Comparison of ENCODE assay signal across 9 cellular contexts in genomic region chr2:12008425-12009061, GRCh38.
DNase-seq lines count a peak whose midpoint lies in the region; ATAC-seq, FAIRE-seq and TF ChIP-seq lines count a peak whose summit lies in the region.
"Had no signal": no experiment of that assay in that cellular context is flagged by ENCODE, and none has a peak within 500 bp of the region (broad histone marks: within the 10 kb centered on the region; RNA-seq: fewer than 3 reads in every experiment).

No MANE protein-coding gene starts in this region.

- TF ChIP-seq POLR2A in GM12891 (IDR thresholded peaks at IDR 0.05; ENCODE audit: low read depth, low read length) (no peak), K562 (conservative IDR thresholded peaks at IDR 0.05) (no peak)

- no peaks in the 10 kb centered on the region for H3K27me3 ChIP-seq in K562 (ENCODE audit: control insufficient read depth in 2 of 2, insufficient read depth in 2 of 2, low read length in 2 of 2)
- H3K27me3 ChIP-seq: adrenal gland had no signal

- intact Hi-C loops in K562 (cut with micrococcal nuclease): no loop called here

- no peaks in the 10 kb centered on the region; a peak in 1 of 5 replicates for H3K4me1 ChIP-seq in K562 (replicated peaks in 1 of 2; ENCODE audit: control insufficient read depth in 2 of 2, insufficient read depth in 2 of 2, low read length in 2 of 2)

- 44% methylated on average over 6 of the region's 6 CpGs for WGBS in K562 (ENCODE audit: insufficient coverage, low coverage, missing lambda C conversion rate)

- peak; percentile 81 for ATAC-seq in GM21576 (IDR thresholded peaks at IDR 0.05; ENCODE audit: unreplicated experiment)
- peak; percentile 83 for ATAC-seq in HG03520 (IDR thresholded peaks at IDR 0.05; ENCODE audit: unreplicated experiment)
- no peak; the same call in 2 of the 3 replicates for ATAC-seq in K562

- peak; percentile 73 for FAIRE-seq in GM12891 (lab: Jason Lieb, UNC)
- FAIRE-seq in K562 (lab: Jason Lieb, UNC): no peak

- H3K4me3 ChIP-seq in K562: no peak overlapping the region
- H3K4me3 ChIP-seq: adrenal gland had no signal

- no peaks in the 10 kb centered on the region for H3K9me1 ChIP-seq in K562 (ENCODE audit: control insufficient read depth, insufficient read depth, low read length)

- no peak overlapping the region for H3K9ac ChIP-seq in K562 (ENCODE audit: insufficient read depth in 1 of 2, low read depth in 2 of 2, low read length in 2 of 2)

- BruUV-seq in K562 (replicated peaks; lab: Mats Ljungman, UMichigan): no TSS peak

- TF ChIP-seq RAD21 in K562 (CRISPR knock-in tag; conservative IDR thresholded peaks at IDR 0.05 in 1 of 2, IDR thresholded peaks at IDR 0.05 in 1 of 2): no peak

- DNase-seq in GM12891 (ENCODE audit: insufficient read length, low spot score) (no peak), K562 (ENCODE audit: extremely low read depth in 1 of 4, low spot score in 3 of 4) (no peak), SKM-1 (lab: John Stamatoyannopoulos, UW; ENCODE audit: unreplicated experiment) (no peak), cerebellar nuclear complex (lab: John Stamatoyannopoulos, UW) (no peak), NCI-H345 (lab: John Stamatoyannopoulos, UW) (no peak), NCI-H2171 treated with DMSO at 0.1 percent for 48 hours (lab: John Stamatoyannopoulos, UW) (no peak)
- DNase-seq: adrenal gland had no signal

- POLR2A ChIA-PET in K562 (lab: Yijun Ruan, JAX): no interaction called here

- in situ Hi-C loops in K562 (cut with MboI): no loop called here

- CTCF ChIA-PET in K562 (lab: Yijun Ruan, JAX; ENCODE audit: low intra/inter-chr PET ratio): no interaction called here

- H3K27ac ChIP-seq in K562 (ENCODE audit: extremely low read depth, low read depth, low read length): peak overlapping the region; percentile 24; the same call in 1 of the 3 replicates
- H3K27ac ChIP-seq: adrenal gland had no signal

- no peaks in the 10 kb centered on the region for H3K79me2 ChIP-seq in K562 (ENCODE audit: control insufficient read depth, insufficient read depth, low read length)

- H3K36me3 ChIP-seq in K562 (ENCODE audit: control insufficient read depth, insufficient read depth, low read length): no peaks in the 10 kb centered on the region
- H3K36me3 ChIP-seq: adrenal gland had no signal

- TF ChIP-seq CTCF in K562 (IDR thresholded peaks at IDR 0.05 in 2 of 3, conservative IDR thresholded peaks at IDR 0.05 in 1 of 3; ENCODE audit: insufficient read depth in 2 of 3, low read depth in 1 of 3, low read length in 3 of 3): no peak

- no peaks in the 10 kb centered on the region for H4K20me1 ChIP-seq in K562 (replicated peaks; ENCODE audit: control insufficient read depth, insufficient read depth, low read length)

- H3K4me2 ChIP-seq in K562 (ENCODE audit: insufficient read depth, low read length): no peak overlapping the region

- H2AFZ ChIP-seq in K562 (ENCODE audit: low read depth, low read length): peak overlapping the region; percentile 63

- H3K9me3 ChIP-seq in K562 (replicated peaks; ENCODE audit: control insufficient read depth, insufficient read depth, low read depth, low read length): no peaks in the 10 kb centered on the region
- H3K9me3 ChIP-seq: adrenal gland had no signal

- TF ChIP-seq EP300 in K562 (IDR thresholded peaks at IDR 0.05; ENCODE audit: low read length): no peak

TF ChIP-seq in GM12891, 5 proteins besides CTCF, POLR2A, EP300 and RAD21:
- TF ChIP-seq TAF1 (IDR thresholded peaks at IDR 0.05; ENCODE audit: low read depth, low read length) (no peak), PAX5 (IDR thresholded peaks at IDR 0.05; ENCODE audit: insufficient read depth, low read length, severe bottlenecking) (no peak), SPI1 (IDR thresholded peaks at IDR 0.05; ENCODE audit: low read depth, low read length) (peak; percentile 52; the same call in 1 of the 2 replicates), POU2F2 (IDR thresholded peaks at IDR 0.05; ENCODE audit: low read depth, low read length) (0 out of 2 replicates have a peak, but pooled peaks have one; percentile 22), POLR2AphosphoS5 (IDR thresholded peaks at IDR 0.05; ENCODE audit: low read depth, low read length) (no peak)
TF ChIP-seq in GM12891: peak in this region for 2.

TF ChIP-seq in K562, 482 proteins besides CTCF, POLR2A, EP300 and RAD21 (continues in another document):
- TF ChIP-seq YY1 (IDR thresholded peaks at IDR 0.05; ENCODE audit: borderline replicate concordance in 1 of 3, control insufficient read depth in 1 of 3, extremely low read depth in 1 of 3, insufficient read depth in 3 of 3, insufficient read length in 1 of 3, insufficient replicate concordance in 2 of 3, low read depth in 1 of 3, low read length in 2 of 3) (no peak), TRIM28 (IDR thresholded peaks at IDR 0.05) (no peak), PREB (CRISPR knock-in tag; IDR thresholded peaks at IDR 0.05) (no peak), GATA2 (CRISPR knock-in tag; IDR thresholded peaks at IDR 0.05) (no peak), SOX6 (IDR thresholded peaks at IDR 0.05) (no peak), CREB5 (CRISPR knock-in tag; IDR thresholded peaks at IDR 0.05) (no peak), ZNF668 (CRISPR knock-in tag; IDR thresholded peaks at IDR 0.05) (no peak), NFIX (CRISPR knock-in tag; IDR thresholded peaks at IDR 0.05; ENCODE audit: low read depth) (no peak)
